In genomic region chr6:44222987-44223470, GRCh38 we compare ENCODE assay signal across 9 cellular contexts. TPM values are rescaled to one million over a fixed set of nuclear protein-coding genes. Genes with fewer than 3 reads are reported as not detected.
DNase-seq lines count a peak whose midpoint lies in the region; ATAC-seq and TF ChIP-seq lines count a peak whose summit lies in the region.
"Had no signal": no experiment of that assay in that cellular context is flagged by ENCODE, and none has a peak within 500 bp of the region (broad histone marks: within the 10 kb centered on the region; RNA-seq: fewer than 3 reads in every experiment).

No MANE protein-coding gene starts in this region.

- H3K4me1 ChIP-seq in SJSA1 (replicated peaks) (peaks cover 46% of the 10 kb centered on the region), esophagus squamous epithelium (peaks cover 63 to 100% (median 78%) of the 10 kb centered on the region in 3 donors), psoas muscle (peaks cover 55% of the 10 kb centered on the region)

- 0 out of 2 replicates have a peak, but pooled peaks cover 2% of the 10 kb centered on the region for H3K9me3 ChIP-seq in SJSA1 (replicated peaks)
- no peaks in the 10 kb centered on the region for H3K9me3 ChIP-seq in esophagus squamous epithelium
- H3K9me3 ChIP-seq in psoas muscle: no peaks in the 10 kb centered on the region

- intact Hi-C loops in esophagus squamous epithelium (cut with DNase I): no loop called here
- intact Hi-C loops in psoas muscle (cut with DNase I): no loop called here

- ATAC-seq in psoas muscle: no peak

- H3K36me3 ChIP-seq in SJSA1 (no peaks in the 10 kb centered on the region), esophagus squamous epithelium (peaks cover 0 to 3% (median 0%) of the 10 kb centered on the region in 3 donors), psoas muscle (ENCODE audit: insufficient read depth in 1 of 2, low read depth in 1 of 2) (no peaks in the 10 kb centered on the region)

- H3K4me3 ChIP-seq in SJSA1 (peak overlapping the region; percentile 50), esophagus squamous epithelium (peak overlapping the region; percentile 43 to 85 (median 62)), psoas muscle (peak overlapping the region; percentile 84)

- DNase-seq in activated naive CD4-positive, alpha-beta T cell treated with Interleukin-2 at 50 U/mL for 16 hours: peak; percentile 19
- DNase-seq in activated naive CD4-positive, alpha-beta T cell treated with anti-CD3 and anti-CD28 coated beads, Interleukin-2, amount 50 U/mL, for 16 hours: no peak
- no peak for DNase-seq in SJSA1 (ENCODE audit: low read depth in 1 of 2, low spot score in 2 of 2)
- DNase-seq in esophagus squamous epithelium (lab: John Stamatoyannopoulos, UW): no peak
- no peak for DNase-seq in psoas muscle
- no peak for DNase-seq in NCI-H2081 treated with DMSO at 0.1 percent for 48 hours (lab: John Stamatoyannopoulos, UW)
- DNase-seq in H4 (ENCODE audit: low spot score): no peak
- no peak for DNase-seq in germinal center (ENCODE audit: low spot score)

- no peak overlapping the region for H3K27ac ChIP-seq in SJSA1
- peak overlapping the region; percentile 66 to 91 (median 88) for H3K27ac ChIP-seq in esophagus squamous epithelium
- H3K27ac ChIP-seq in psoas muscle: peak overlapping the region; percentile 87
- H3K27ac ChIP-seq: epithelial cell of prostate had no signal

- 5 to 10% methylated on average over 17 to 18 of the region's 29 CpGs for whole genome bisulfite sequencing in esophagus squamous epithelium, 2 donors
- WGBS in psoas muscle, 3 donors: 13 to 14% (median 13%) methylated on average over 29 of the region's 29 CpGs

- no peak for TF ChIP-seq POLR2A in esophagus squamous epithelium (IDR thresholded peaks at IDR 0.05)

- H3K27me3 ChIP-seq in SJSA1 (replicated peaks) (no peaks in the 10 kb centered on the region), esophagus squamous epithelium (no peaks in the 10 kb centered on the region), psoas muscle (ENCODE audit: insufficient read depth in 3 of 3, low read length in 2 of 3) (no peaks in the 10 kb centered on the region)

- TF ChIP-seq CTCF in esophagus squamous epithelium (IDR thresholded peaks at IDR 0.05) (no peak), psoas muscle (IDR thresholded peaks at IDR 0.05) (no peak)

RNA-seq across cellular contexts. Expression of gene SLC29A1, which starts 0.4 kb away (rescaled TPM):
- 6.7 and 11.0 TPM in 2 replicates for total RNA-seq in SJSA1 (2014; rRNA removed; shearing (Covaris generic))
- total RNA-seq in esophagus squamous epithelium: 10 to 100 TPM; 12.7 to 24.8 (median 22.3) TPM
- total RNA-seq in psoas muscle: 10 to 100 TPM; 29.6 to 80.7 (median 41.6) TPM
- 10 to 100 TPM; 29.1 to 39.7 (median 39.1) TPM for polyA plus RNA-seq in psoas muscle
- 17.3 and 33.8 TPM in 2 replicates for total RNA-seq in H4 (2014; rRNA removed; shearing (Covaris generic))

RNA-seq across cellular contexts. Expression of gene MYMX, which starts 6.3 kb away (rescaled TPM):
- total RNA-seq in SJSA1 (2014; rRNA removed; shearing (Covaris generic)): 0.53 TPM in 1 of 2 replicates, not detected in the other
- total RNA-seq in esophagus squamous epithelium (not detected), psoas muscle (under 1 TPM in 3 of 4 donors, not detected in 1; 0.34 to 0.54 (median 0.36) TPM)
- polyA plus RNA-seq in psoas muscle: under 1 TPM in 2 of 3 donors, not detected in 1; 0.09 to 0.61 TPM
- not detected in 2 replicates for total RNA-seq in H4 (2014; rRNA removed; shearing (Covaris generic))

RNA-seq across cellular contexts. Expression of gene HSP90AB1, which starts 23.9 kb away (rescaled TPM):
- total RNA-seq in SJSA1 (2014; rRNA removed; shearing (Covaris generic)): 1,415 and 1,548 TPM in 2 replicates
- total RNA-seq in esophagus squamous epithelium (100 to 1,000 TPM; 433 to 696 (median 601) TPM), psoas muscle (1,000 to 10,000 TPM; 1,150 to 1,595 (median 1,339) TPM)
- 1,000 to 10,000 TPM in 2 of 3 donors, 100 to 1,000 TPM in 1; 743 to 1,128 (median 1,033) TPM for polyA plus RNA-seq in psoas muscle
- 2,045 and 2,316 TPM in 2 replicates for total RNA-seq in H4 (2014; rRNA removed; shearing (Covaris generic))

RNA-seq across cellular contexts. Expression of gene SLC35B2, which starts 34.3 kb away (rescaled TPM):
- total RNA-seq in SJSA1 (2014; rRNA removed; shearing (Covaris generic)): 89.9 and 107 TPM in 2 replicates
- total RNA-seq in esophagus squamous epithelium: 10 to 100 TPM in 3 of 4 donors, 1 to 10 TPM in 1; 9.7 to 34.4 (median 21.2) TPM
- 10 to 100 TPM; 10.9 to 23.3 (median 18.0) TPM for total RNA-seq in psoas muscle
- polyA plus RNA-seq in psoas muscle: 10 to 100 TPM; 16.0 to 23.6 (median 20.8) TPM
- total RNA-seq in H4 (2014; rRNA removed; shearing (Covaris generic)): 177 and 195 TPM in 2 replicates

RNA-seq across cellular contexts. Expression of gene NFKBIE, which starts 42.3 kb away (rescaled TPM):
- 17.6 and 37.6 TPM in 2 replicates for total RNA-seq in SJSA1 (2014; rRNA removed; shearing (Covaris generic))
- total RNA-seq in esophagus squamous epithelium (10 to 100 TPM in 3 of 4 donors, 1 to 10 TPM in 1; 8.6 to 11.2 (median 10.2) TPM), psoas muscle (1 to 10 TPM; 2.1 to 5.0 (median 3.0) TPM)
- polyA plus RNA-seq in psoas muscle: 1 to 10 TPM; 2.8 to 5.2 (median 4.0) TPM
- total RNA-seq in H4 (2014; rRNA removed; shearing (Covaris generic)): 11.2 and 12.4 TPM in 2 replicates
